Comparison of ENCODE assay signal across 1 cellular context in genomic region chr15:35557544-35557943, GRCh38.
TF ChIP-seq lines count a peak whose summit lies in the region.

No MANE protein-coding gene starts in this region.

TF ChIP-seq in HCT116, 20 proteins besides CTCF, POLR2A, EP300 and RAD21 (continued from another document):
- TF ChIP-seq ZBTB33 (IDR thresholded peaks at IDR 0.05; ENCODE audit: extremely low read depth, insufficient replicate concordance, low read length): no peak
- TF ChIP-seq CEBPB (IDR thresholded peaks at IDR 0.05; ENCODE audit: low read depth): peak; percentile 68
- no peak for TF ChIP-seq EZH2 (IDR thresholded peaks at IDR 0.05)
- TF ChIP-seq EGR1 (IDR thresholded peaks at IDR 0.05; ENCODE audit: low read depth): no peak
- no peak for TF ChIP-seq TCF7L2 (IDR thresholded peaks at IDR 0.05; ENCODE audit: borderline replicate concordance, extremely low read depth, insufficient read depth, insufficient read length)
- TF ChIP-seq SP1 (IDR thresholded peaks at IDR 0.05; ENCODE audit: low read depth): peak; percentile 50
- TF ChIP-seq, protein P1, sequence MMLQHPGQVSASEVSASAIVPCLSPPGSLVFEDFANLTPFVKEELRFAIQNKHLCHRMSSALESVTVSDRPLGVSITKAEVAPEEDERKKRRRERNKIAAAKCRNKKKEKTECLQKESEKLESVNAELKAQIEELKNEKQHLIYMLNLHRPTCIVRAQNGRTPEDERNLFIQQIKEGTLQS (IDR thresholded peaks at IDR 0.05): peak; percentile 40; the same call in 1 of the 2 replicates
- no peak for TF ChIP-seq EZH2phosphoT487 (IDR thresholded peaks at IDR 0.05; ENCODE audit: borderline replicate concordance)
- TF ChIP-seq SRF (IDR thresholded peaks at IDR 0.05; ENCODE audit: low read depth): peak; percentile 65
- 0 out of 2 replicates have a peak, but pooled peaks have one; percentile 31 for TF ChIP-seq SIN3A (IDR thresholded peaks at IDR 0.05; ENCODE audit: low read depth)
- no peak for TF ChIP-seq ELF1 (IDR thresholded peaks at IDR 0.05; ENCODE audit: borderline replicate concordance, low read depth)
- TF ChIP-seq, protein P2, sequence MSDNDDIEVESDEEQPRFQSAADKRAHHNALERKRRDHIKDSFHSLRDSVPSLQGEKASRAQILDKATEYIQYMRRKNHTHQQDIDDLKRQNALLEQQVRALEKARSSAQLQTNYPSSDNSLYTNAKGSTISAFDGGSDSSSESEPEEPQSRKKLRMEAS (IDR thresholded peaks at IDR 0.05): peak; percentile 35; the same call in 1 of the 2 replicates
